13 cellular contexts compared by ENCODE assay signal in the genomic region with DNA sequence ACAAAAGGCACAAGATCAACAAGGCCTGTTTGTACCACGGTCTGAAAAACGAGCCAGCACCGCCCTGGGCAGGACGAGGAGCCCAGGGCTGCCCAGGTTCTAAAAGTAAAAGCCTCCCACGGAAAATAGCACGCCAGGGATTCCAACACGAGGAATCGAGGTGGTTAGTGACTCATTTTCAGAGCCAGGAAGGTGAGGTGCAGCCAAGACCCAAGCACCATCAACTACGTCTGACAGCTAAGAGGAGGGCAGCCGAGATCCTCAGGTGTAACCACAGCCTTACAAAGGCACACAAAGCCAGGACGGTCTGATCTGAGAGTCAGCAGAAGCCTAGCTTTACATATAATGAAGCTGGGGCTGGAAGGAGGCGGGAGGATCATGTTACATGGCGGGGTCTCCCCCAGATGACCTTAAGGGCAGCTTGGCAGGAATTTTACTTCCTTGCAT. TPM values are rescaled to one million over a fixed set of nuclear protein-coding genes. Genes with fewer than 3 reads are reported as not detected.
A peak's percentile ranks its signal among the peaks of the same experiment; 100 is the strongest.
DNase-seq lines count a peak whose midpoint lies in the region; ATAC-seq and TF ChIP-seq lines count a peak whose summit lies in the region.
"Had no signal": no experiment of that assay in that cellular context is flagged by ENCODE, and none has a peak within 500 bp of the region (broad histone marks: within the 10 kb centered on the region; RNA-seq: fewer than 3 reads in every experiment).

No MANE protein-coding gene starts in this region.

- peaks cover 68% of the 10 kb centered on the region for H3K4me1 Mint-ChIP-seq in activated T-helper 1 cell treated with anti-CD3 and anti-CD28 coated beads, Interleukin-12 subunit alpha, Interleukin-12 subunit beta, Interleukin-2, Interleukin-4 antibody, amounts not matched to agents 30 ng/mL and 10 ng/mL and 1 ng/mL, durations not matched to agents 14 hours and 24 hours and 36 hours (ENCODE audit: low read depth)

- no peaks in the 10 kb centered on the region for H3K79me2 ChIP-seq in mammary epithelial cell (ENCODE audit: insufficient read depth, low read length)

- H3K9ac ChIP-seq in mammary epithelial cell (ENCODE audit: insufficient read depth, low read length) = no peak overlapping the region

- H3K4me2 ChIP-seq in mammary epithelial cell (ENCODE audit: insufficient read depth, low read depth, low read length) = no peak overlapping the region

- H3K9me3 ChIP-seq in breast epithelium (no peaks in the 10 kb centered on the region), mammary epithelial cell (replicated peaks; ENCODE audit: insufficient read depth, low read length) (peaks cover 49% of the 10 kb centered on the region), suprapubic skin (no peaks in the 10 kb centered on the region)

- ATAC-seq in HG02970 (IDR thresholded peaks at IDR 0.05; ENCODE audit: low FRiP score, unreplicated experiment) = no peak
- ATAC-seq: Panc1 had no signal

- no peaks in the 10 kb centered on the region for H4K20me1 ChIP-seq in mammary epithelial cell (ENCODE audit: insufficient read depth, low read length)

- H3K27me3 ChIP-seq in breast epithelium = no peaks in the 10 kb centered on the region
- H3K27me3 ChIP-seq in mammary epithelial cell (ENCODE audit: insufficient read depth, low read length) = no peaks in the 10 kb centered on the region
- H3K27me3 ChIP-seq in kidney epithelial cell (ENCODE audit: control insufficient read depth, insufficient read depth, low read length) = no peaks in the 10 kb centered on the region
- H3K27me3 ChIP-seq in suprapubic skin = no peaks in the 10 kb centered on the region

- 17% methylated on average over 12 of the region's 13 CpGs for WGBS in mammary epithelial cell (ENCODE audit: low coverage, missing lambda C conversion rate)
- WGBS in suprapubic skin = 50% methylated on average over 12 of the region's 13 CpGs

- H3K27me3 Mint-ChIP-seq in activated T-helper 1 cell treated with anti-CD3 and anti-CD28 coated beads, Interleukin-12 subunit alpha, Interleukin-12 subunit beta, Interleukin-2, Interleukin-4 antibody, amounts not matched to agents 30 ng/mL and 10 ng/mL and 1 ng/mL, durations not matched to agents 14 hours and 24 hours and 36 hours (ENCODE audit: insufficient read depth) = no peaks in the 10 kb centered on the region

- H3K4me3 Mint-ChIP-seq in activated T-helper 1 cell treated with anti-CD3 and anti-CD28 coated beads, Interleukin-12 subunit alpha, Interleukin-12 subunit beta, Interleukin-2, Interleukin-4 antibody, amounts not matched to agents 30 ng/mL and 10 ng/mL and 1 ng/mL, durations not matched to agents 14 hours and 24 hours and 36 hours = peak overlapping the region; percentile 74

- BruUV-seq in mammary epithelial cell (replicated peaks; lab: Mats Ljungman, UMichigan) = no TSS peak

- H3K36me3 ChIP-seq in breast epithelium (no peaks in the 10 kb centered on the region), mammary epithelial cell (ENCODE audit: insufficient read depth, low read length) (no peaks in the 10 kb centered on the region), kidney epithelial cell (ENCODE audit: control insufficient read depth, insufficient read depth, low read length) (no peaks in the 10 kb centered on the region), suprapubic skin (no peaks in the 10 kb centered on the region)

- H2AFZ ChIP-seq in mammary epithelial cell (ENCODE audit: low read depth, low read length) = no peak overlapping the region

- intact Hi-C loops in breast epithelium (cut with DNase I; ENCODE audit: low total_unique reads) = no loop called here
- intact Hi-C loops in mammary epithelial cell (cut with micrococcal nuclease) = no loop called here
- intact Hi-C loops in activated T-helper 1 cell treated with anti-CD3 and anti-CD28 coated beads, Interleukin-12 subunit alpha, Interleukin-12 subunit beta, Interleukin-2, Interleukin-4 antibody, amounts not matched to agents 30 ng/mL and 10 ng/mL and 1 ng/mL, durations not matched to agents 14 hours and 24 hours and 36 hours (cut with micrococcal nuclease) = loop anchor here (2.0 kb wide), 1 partner anchor 22 kb away; no protein-coding TSS in a partner anchor

- CTCF ChIA-PET in mammary epithelial cell (lab: Charles Lee; ENCODE audit: low non-redundant PET) = no interaction called here

- H3K4me3 ChIP-seq in breast epithelium = no peak overlapping the region
- H3K4me3 ChIP-seq in mammary epithelial cell (replicated peaks in 1 of 3; ENCODE audit: insufficient read depth in 1 of 3, low read depth in 2 of 3, low read length in 3 of 3) = no peak overlapping the region
- no peak overlapping the region for H3K4me3 ChIP-seq in kidney epithelial cell (ENCODE audit: low read depth, low read length)
- H3K4me3 ChIP-seq in suprapubic skin = no peak overlapping the region

- H3K36me3 Mint-ChIP-seq in activated T-helper 1 cell treated with anti-CD3 and anti-CD28 coated beads, Interleukin-12 subunit alpha, Interleukin-12 subunit beta, Interleukin-2, Interleukin-4 antibody, amounts not matched to agents 30 ng/mL and 10 ng/mL and 1 ng/mL, durations not matched to agents 14 hours and 24 hours and 36 hours (ENCODE audit: low read depth) = peaks cover 9% of the 10 kb centered on the region

- TF ChIP-seq POLR2A in breast epithelium (IDR thresholded peaks at IDR 0.05) = no peak
- no peak for TF ChIP-seq POLR2A in suprapubic skin (IDR thresholded peaks at IDR 0.05)

- in situ Hi-C loops in mammary epithelial cell (cut with MboI; ENCODE audit: low sequenced_read_pairs in 2 of 2) = no loop called here
- in situ Hi-C loops in GM13977 (cut with MboI; ENCODE audit: low pct_unique_long_range_greater_than_20kb, low sequenced_read_pairs, unreplicated experiment) = no loop called here

- dilution Hi-C loops in mammary epithelial cell (cut with HindIII; ENCODE audit: low sequenced_read_pairs) = no loop called here

- TF ChIP-seq CTCF in breast epithelium (IDR thresholded peaks at IDR 0.05) (no peak), mammary epithelial cell (conservative IDR thresholded peaks at IDR 0.05 in 1 of 2, IDR thresholded peaks at IDR 0.05 in 1 of 2; ENCODE audit: extremely low read depth in 1 of 2, insufficient read depth in 1 of 2, low read depth in 1 of 2, low read length in 2 of 2) (no peak), kidney epithelial cell (IDR thresholded peaks at IDR 0.05; ENCODE audit: insufficient read depth, low read length, poor library complexity, severe bottlenecking) (no peak), suprapubic skin (IDR thresholded peaks at IDR 0.05) (no peak), GM13977 (IDR thresholded peaks at IDR 0.05; ENCODE audit: extremely low read depth, insufficient read depth, missing control alignments) (no peak)

- no peak for TF ChIP-seq EP300 in suprapubic skin (IDR thresholded peaks at IDR 0.05)

- H3K4me1 ChIP-seq in breast epithelium (no peaks in the 10 kb centered on the region), mammary epithelial cell (ENCODE audit: insufficient read depth, low read length) (no peaks in the 10 kb centered on the region), suprapubic skin (peaks cover 2% of the 10 kb centered on the region)

- peak overlapping the region; percentile 81 for H3K27ac Mint-ChIP-seq in activated T-helper 1 cell treated with anti-CD3 and anti-CD28 coated beads, Interleukin-12 subunit alpha, Interleukin-12 subunit beta, Interleukin-2, Interleukin-4 antibody, amounts not matched to agents 30 ng/mL and 10 ng/mL and 1 ng/mL, durations not matched to agents 14 hours and 24 hours and 36 hours

- no peaks in the 10 kb centered on the region for H3K9me3 Mint-ChIP-seq in activated T-helper 1 cell treated with anti-CD3 and anti-CD28 coated beads, Interleukin-12 subunit alpha, Interleukin-12 subunit beta, Interleukin-2, Interleukin-4 antibody, amounts not matched to agents 30 ng/mL and 10 ng/mL and 1 ng/mL, durations not matched to agents 14 hours and 24 hours and 36 hours

- peak in 1 of 2 donors; percentile 75 for DNase-seq in breast epithelium (ENCODE audit: low spot score in 2 of 2)
- DNase-seq in mammary epithelial cell = no peak
- DNase-seq in activated T-helper 1 cell treated with anti-CD3 and anti-CD28 coated beads, Interleukin-12 subunit alpha, Interleukin-12 subunit beta, Interleukin-2, Interleukin-4 antibody, amounts not matched to agents 30 ng/mL and 10 ng/mL and 1 ng/mL, durations not matched to agents 14 hours and 24 hours and 36 hours (ENCODE audit: low spot score) = no peak
- peak; percentile 38 for DNase-seq in kidney epithelial cell (ENCODE audit: low read depth)
- no peak for DNase-seq in suprapubic skin (ENCODE audit: low spot score in 2 of 2)
- no peak for DNase-seq in NCI-H82 (lab: John Stamatoyannopoulos, UW)
- no peak for DNase-seq in GM13977 (ENCODE audit: low spot score)
- DNase-seq: KG1, NCI-H2171 treated with DMSO at 0.1 percent for 48 hours had no signal

- peak overlapping the region; percentile 48 to 69 for H3K27ac ChIP-seq in breast epithelium
- no peak overlapping the region for H3K27ac ChIP-seq in mammary epithelial cell (ENCODE audit: insufficient read depth, low read depth, low read length)
- H3K27ac ChIP-seq in suprapubic skin = peak overlapping the region; percentile 31
- H3K27ac ChIP-seq: epithelial cell of prostate had no signal

RNA-seq across cellular contexts. Expression of a gene that starts 52.5 kb away (rescaled TPM):
- total RNA-seq in breast epithelium (10 to 100 TPM in 1 of 3 donors, 1 to 10 TPM in 2; 6.4 to 17.4 (median 7.2) TPM), mammary epithelial cell (1 to 10 TPM in 1 of 2 donors, not detected in 1; 6.5 TPM), kidney epithelial cell (7.6 and 8.0 TPM in 2 replicates), suprapubic skin (1 to 10 TPM; 3.8 to 7.1 (median 5.2) TPM)
- not detected for polyA plus RNA-seq in mammary epithelial cell
- not detected for polyA minus RNA-seq in mammary epithelial cell
- 42.8 and 47.9 TPM in 2 replicates for total RNA-seq in activated T-helper 1 cell treated with anti-CD3 and anti-CD28 coated beads, Interleukin-12 subunit alpha, Interleukin-12 subunit beta, Interleukin-2, Interleukin-4 antibody, amounts not matched to agents 30 ng/mL and 10 ng/mL and 1 ng/mL, durations not matched to agents 14 hours and 24 hours and 36 hours
- polyA plus RNA-seq: neural cell had no signal
